ENCODE assay signal across 29 cellular contexts in the genomic region with DNA sequence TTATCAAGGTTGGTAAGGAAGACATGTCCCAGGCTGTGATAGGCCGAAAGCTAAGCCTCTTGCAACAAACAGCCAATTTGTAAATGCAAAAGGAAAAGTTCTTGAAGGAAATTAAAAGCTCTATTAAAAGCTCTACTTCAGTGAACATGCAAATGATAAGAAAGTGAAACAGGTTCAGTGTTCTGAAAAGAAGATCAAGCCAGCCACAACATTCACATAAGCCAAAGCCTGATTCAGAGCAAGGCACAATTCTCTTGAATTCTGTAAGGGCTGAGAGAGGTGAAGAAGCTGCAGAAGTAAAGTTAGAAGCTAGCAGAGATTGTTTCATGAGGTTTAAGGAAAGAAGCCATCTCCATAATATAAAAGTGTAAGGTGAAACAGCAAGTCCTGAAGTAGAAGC.
"Had no signal": no experiment of that assay in that cellular context is flagged by ENCODE, and none has a peak within 500 bp of the region (broad histone marks: within the 10 kb centered on the region; RNA-seq: fewer than 3 reads in every experiment).

No MANE protein-coding gene starts in this region.

- H3K27me3 ChIP-seq: hepatocyte, pancreas, stomach, testis, thyroid gland, transverse colon, upper lobe of left lung, vagina had no signal

- H2AFZ ChIP-seq: hepatocyte had no signal

- H3K36me3 ChIP-seq: lower lobe of right lung, pancreas, prostate gland, stomach, thyroid gland, transverse colon, upper lobe of left lung, vagina had no signal

- H3K9me3 ChIP-seq: lower lobe of right lung, pancreas, prostate gland, stomach, testis, thyroid gland, transverse colon had no signal

- H3K27ac ChIP-seq: hepatocyte, lower lobe of right lung, pancreas, prostate gland, skin epidermis, stomach, testis, thyroid gland, transverse colon, upper lobe of left lung, vagina had no signal

- DNase-seq: islet precursor cell; left ventricle myocardium superior; lower lobe of right lung; midbrain; mucosa of descending colon; naive thymus-derived CD4-positive, alpha-beta T cell; nucleus accumbens; pancreas; posterior cingulate gyrus; retina; right cardiac atrium; stimulated activated CD4-positive, alpha-beta T cell treated with anti-CD3 and anti-CD28 coated beads, Interleukin-12 subunit alpha, Interleukin-12 subunit beta, amount 100 ng/mL, for 4 hours; stimulated activated CD4-positive, alpha-beta T cell treated with anti-CD3 and anti-CD28 coated beads, Interleukin-15, amount 100 ng/mL, for 24 hours; stimulated activated CD4-positive, alpha-beta T cell treated with anti-CD3 and anti-CD28 coated beads, Interleukin-2, amount 100 ng/mL, for 24 hours; stimulated activated CD4-positive, alpha-beta T cell treated with anti-CD3 and anti-CD28 coated beads, Interleukin-4, amount 100 ng/mL, for 1 hour; stimulated activated naive B cell treated with anti-CD40 and anti-IgM and Interleukin-4, amounts not matched to agents 10 μg/mL and 1 μg/mL and 100 μg/mL, for 72 hours; stimulated activated naive CD8-positive, alpha-beta T cell treated with anti-CD3 and anti-CD28 coated beads, Interleukin-15, Interleukin-2, amounts not matched to agents 100 U/mL and 50 U/mL, for 24 hours; stomach; testis; thyroid gland; transverse colon; upper lobe of left lung had no signal

- ATAC-seq: left lobe of liver; left ventricle myocardium superior; lower lobe of right lung; mucosa of descending colon; naive thymus-derived CD4-positive, alpha-beta T cell; natural killer cell treated with Interleukin-12 subunit alpha and Interleukin-12 subunit beta and Interleukin-15 and Interleukin-18, amount 100 ng/mL, for 72 hours; pancreas; right cardiac atrium; sciatic nerve; stimulated activated naive B cell treated with anti-CD40 and anti-IgM and Interleukin-4, amounts not matched to agents 10 μg/mL and 1 μg/mL and 100 μg/mL, for 72 hours; stimulated activated naive CD8-positive, alpha-beta T cell treated with anti-CD3 and anti-CD28 coated beads, Interleukin-15, Interleukin-2, amounts not matched to agents 100 U/mL and 50 U/mL, for 24 hours had no signal

- H3K4me2 ChIP-seq: hepatocyte had no signal

- H3K4me3 ChIP-seq: hepatocyte, lower lobe of right lung, mucosa of descending colon, pancreas, prostate gland, skin epidermis, stomach, testis, thyroid gland, transverse colon, upper lobe of left lung, vagina had no signal

- H3K79me2 ChIP-seq: hepatocyte had no signal

- H3K4me1 ChIP-seq: lower lobe of right lung, pancreas, prostate gland, stomach, testis, thyroid gland, transverse colon, upper lobe of left lung, vagina had no signal
